Comparison of ENCODE assay signal across 8 cellular contexts in the genomic region with DNA sequence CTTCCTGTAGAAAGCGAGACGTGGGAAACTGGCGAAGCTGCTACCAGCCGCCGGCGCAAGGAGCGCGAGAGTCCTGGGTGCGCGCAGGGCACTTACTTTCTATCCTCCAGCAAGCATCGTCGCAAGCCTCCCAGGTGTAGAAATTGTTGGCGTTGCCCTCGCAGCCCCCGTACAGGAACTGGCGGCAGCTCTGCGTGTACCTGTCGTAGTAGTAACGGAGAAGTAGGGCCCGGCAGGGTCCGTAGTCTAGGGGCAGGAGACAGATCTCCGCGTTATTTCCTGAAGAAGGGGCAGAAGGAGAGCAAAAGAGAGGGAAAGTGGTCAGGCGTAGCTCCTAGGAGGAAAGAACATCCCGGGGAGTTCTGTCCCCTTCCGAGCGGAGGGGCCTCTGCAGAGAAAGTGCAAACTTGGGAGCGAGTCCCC. TPM values are rescaled to one million over a fixed set of nuclear protein-coding genes. Genes with fewer than 3 reads are reported as not detected.
DNase-seq lines count a peak whose midpoint lies in the region; ATAC-seq and TF ChIP-seq lines count a peak whose summit lies in the region.

No MANE protein-coding gene starts in this region.

- peaks cover 9% of the 10 kb centered on the region for H3K4me1 Mint-ChIP-seq in activated T-helper 2 cell treated with anti-CD3 and anti-CD28 coated beads, Interferon-gamma antibody, Interleukin-2, Interleukin-4, amounts not matched to agents 10 μg/mL and 5 μg/mL and 100 μg/mL, durations not matched to agents 14 hours and 24 hours and 36 hours (ENCODE audit: low read depth)

- DNase-seq in AG09309 (ENCODE audit: low read depth) (no peak), iPS DF 6.9 (ENCODE audit: low read depth, low spot score) (peak; percentile 41), NCI-H2081 (lab: John Stamatoyannopoulos, UW) (no peak), hippocampal formation (lab: John Stamatoyannopoulos, UW) (no peak)
- no peak for DNase-seq in activated T-helper 2 cell treated with anti-CD3 and anti-CD28 coated beads, Interferon-gamma antibody, Interleukin-2, Interleukin-4, amounts not matched to agents 10 μg/mL and 5 μg/mL and 100 μg/mL, durations not matched to agents 14 hours and 24 hours and 36 hours (ENCODE audit: low spot score)

- peak overlapping the region; percentile 91 for H3K4me2 ChIP-seq in skeletal muscle satellite cell (ENCODE audit: low read length)

- H3K9ac ChIP-seq in skeletal muscle satellite cell (ENCODE audit: low read depth, low read length), result peak overlapping the region; percentile 81

- peak; percentile 10 for TF ChIP-seq CTCF in AG09309 (IDR thresholded peaks at IDR 0.05; ENCODE audit: control insufficient read depth, insufficient read depth, low read depth, low read length, missing control alignments)

- WGBS in iPS DF 6.9 (ENCODE audit: insufficient coverage, insufficient read length), result no CpG with 5 or more reads among the region's 28 CpGs

- H3K36me3 ChIP-seq in iPS DF 6.9 (ENCODE audit: control insufficient read depth, insufficient read depth, low read length), result no peaks in the 10 kb centered on the region
- no peaks in the 10 kb centered on the region for H3K36me3 ChIP-seq in skeletal muscle satellite cell (ENCODE audit: insufficient read depth, low read length)

- intact Hi-C loops in activated T-helper 2 cell treated with anti-CD3 and anti-CD28 coated beads, Interferon-gamma antibody, Interleukin-2, Interleukin-4, amounts not matched to agents 10 μg/mL and 5 μg/mL and 100 μg/mL, durations not matched to agents 14 hours and 24 hours and 36 hours (cut with micrococcal nuclease), result no loop called here

- no peaks in the 10 kb centered on the region for H3K9me3 Mint-ChIP-seq in activated T-helper 2 cell treated with anti-CD3 and anti-CD28 coated beads, Interferon-gamma antibody, Interleukin-2, Interleukin-4, amounts not matched to agents 10 μg/mL and 5 μg/mL and 100 μg/mL, durations not matched to agents 14 hours and 24 hours and 36 hours

- no peaks in the 10 kb centered on the region for H3K36me3 Mint-ChIP-seq in activated T-helper 2 cell treated with anti-CD3 and anti-CD28 coated beads, Interferon-gamma antibody, Interleukin-2, Interleukin-4, amounts not matched to agents 10 μg/mL and 5 μg/mL and 100 μg/mL, durations not matched to agents 14 hours and 24 hours and 36 hours (ENCODE audit: low read depth)

- H3K27ac Mint-ChIP-seq in activated T-helper 2 cell treated with anti-CD3 and anti-CD28 coated beads, Interferon-gamma antibody, Interleukin-2, Interleukin-4, amounts not matched to agents 10 μg/mL and 5 μg/mL and 100 μg/mL, durations not matched to agents 14 hours and 24 hours and 36 hours, result no peak overlapping the region

- H3K4me1 ChIP-seq in iPS DF 6.9 (ENCODE audit: control insufficient read depth, insufficient read depth, low read length) (no peaks in the 10 kb centered on the region), skeletal muscle satellite cell (ENCODE audit: control insufficient read depth, insufficient read depth, low read length) (peaks cover 15% of the 10 kb centered on the region)

- no peak overlapping the region for H3K27ac ChIP-seq in iPS DF 6.9 (ENCODE audit: low read length)

- H3K9me3 ChIP-seq in iPS DF 6.9 (ENCODE audit: control insufficient read depth, insufficient read depth, low read length) (no peaks in the 10 kb centered on the region), skeletal muscle satellite cell (replicated peaks; ENCODE audit: low read length) (no peaks in the 10 kb centered on the region)

- H3K27me3 ChIP-seq in iPS DF 6.9 (ENCODE audit: control insufficient read depth, insufficient read depth, low read length) (no peaks in the 10 kb centered on the region), skeletal muscle satellite cell (ENCODE audit: control insufficient read depth, insufficient read depth, low read length) (no peaks in the 10 kb centered on the region)

- peak overlapping the region; percentile 45 for H3K4me3 ChIP-seq in AG09309 (ENCODE audit: control insufficient read depth, low read depth, low read length)
- H3K4me3 ChIP-seq in iPS DF 6.9 (ENCODE audit: low read length), result peak overlapping the region; percentile 74; the same call in 1 of the 2 replicates
- H3K4me3 ChIP-seq in skeletal muscle satellite cell (ENCODE audit: low read length), result peak overlapping the region; percentile 84

- H3K4me3 Mint-ChIP-seq in activated T-helper 2 cell treated with anti-CD3 and anti-CD28 coated beads, Interferon-gamma antibody, Interleukin-2, Interleukin-4, amounts not matched to agents 10 μg/mL and 5 μg/mL and 100 μg/mL, durations not matched to agents 14 hours and 24 hours and 36 hours (ENCODE audit: low read depth), result peak overlapping the region; percentile 67

- ATAC-seq in GM18907 (IDR thresholded peaks at IDR 0.05; ENCODE audit: unreplicated experiment) (peak; percentile 82), HG03460 (IDR thresholded peaks at IDR 0.05; ENCODE audit: unreplicated experiment) (peak; percentile 57)

- H3K27me3 Mint-ChIP-seq in activated T-helper 2 cell treated with anti-CD3 and anti-CD28 coated beads, Interferon-gamma antibody, Interleukin-2, Interleukin-4, amounts not matched to agents 10 μg/mL and 5 μg/mL and 100 μg/mL, durations not matched to agents 14 hours and 24 hours and 36 hours (ENCODE audit: low read depth), result peaks cover 49% of the 10 kb centered on the region

RNA-seq across cellular contexts. Expression of gene TFPI2, which starts 0.5 kb away (rescaled TPM):
- total RNA-seq in activated T-helper 2 cell treated with anti-CD3 and anti-CD28 coated beads, Interferon-gamma antibody, Interleukin-2, Interleukin-4, amounts not matched to agents 10 μg/mL and 5 μg/mL and 100 μg/mL, durations not matched to agents 14 hours and 24 hours and 36 hours, result not detected in 2 replicates
- 246 and 739 TPM in 2 replicates for total RNA-seq in skeletal muscle satellite cell (2012; rRNA removed)

RNA-seq across cellular contexts. Expression of gene GNGT1, which starts 16.3 kb away (rescaled TPM):
- total RNA-seq in activated T-helper 2 cell treated with anti-CD3 and anti-CD28 coated beads, Interferon-gamma antibody, Interleukin-2, Interleukin-4, amounts not matched to agents 10 μg/mL and 5 μg/mL and 100 μg/mL, durations not matched to agents 14 hours and 24 hours and 36 hours, result not detected in 2 replicates
- not detected in 2 replicates for total RNA-seq in skeletal muscle satellite cell (2012; rRNA removed)

RNA-seq across cellular contexts. Expression of gene GNG11, which starts 31.5 kb away (rescaled TPM):
- not detected in 2 replicates for total RNA-seq in activated T-helper 2 cell treated with anti-CD3 and anti-CD28 coated beads, Interferon-gamma antibody, Interleukin-2, Interleukin-4, amounts not matched to agents 10 μg/mL and 5 μg/mL and 100 μg/mL, durations not matched to agents 14 hours and 24 hours and 36 hours
- total RNA-seq in skeletal muscle satellite cell (2012; rRNA removed), result 51.1 and 98.1 TPM in 2 replicates
